Comparison of ENCODE assay signal across 27 cellular contexts in genomic region chr20:8163543-8163942, GRCh38.
"Had no signal": no experiment of that assay in that cellular context is flagged by ENCODE, and none has a peak within 500 bp of the region (broad histone marks: within the 10 kb centered on the region; RNA-seq: fewer than 3 reads in every experiment).

No MANE protein-coding gene starts in this region.

- H3K27ac ChIP-seq: stomach, suprapubic skin, testis, thoracic aorta, thyroid gland, tibial artery, tibial nerve, transverse colon, upper lobe of left lung, upper lobe of right lung, uterus, vagina had no signal

- DNase-seq: stimulated activated CD4-positive, alpha-beta T cell treated with anti-CD3 and anti-CD28 coated beads, Interleukin-2, amount 100 ng/mL, for 48 hours; stimulated activated CD4-positive, alpha-beta T cell treated with anti-CD3 and anti-CD28 coated beads, Interleukin-4, amount 100 ng/mL, for 1 hour; stimulated activated CD4-positive, alpha-beta T cell treated with anti-CD3 and anti-CD28 coated beads, Interleukin-4, amount 100 ng/mL, for 24 hours; stimulated activated CD4-positive, alpha-beta T cell treated with anti-CD3 and anti-CD28 coated beads, Interleukin-4, amount 100 ng/mL, for 4 hours; stimulated activated CD8-positive, alpha-beta memory T cell treated with anti-CD3 and anti-CD28 coated beads, Interleukin-4, amount 100 ng/mL, for 48 hours; stimulated activated naive B cell treated with anti-CD40 and anti-IgM and Interleukin-4, amounts not matched to agents 10 μg/mL and 1 μg/mL and 100 μg/mL, for 72 hours; stimulated activated naive CD4-positive, alpha-beta T cell; stimulated activated naive CD4-positive, alpha-beta T cell treated with Interleukin-2 at 50 U/mL for 16 hours; stimulated activated naive CD8-positive, alpha-beta T cell treated with anti-CD3 and anti-CD28 coated beads, Interleukin-15, amount 100 ng/mL, for 72 hours; stimulated activated naive CD8-positive, alpha-beta T cell treated with anti-CD3 and anti-CD28 coated beads, Interleukin-15, Interleukin-2, amounts not matched to agents 100 U/mL and 50 U/mL, for 24 hours; stomach; substantia nigra; testis; thyroid gland; tibial artery; transverse colon; trophoblast cell; upper lobe of left lung; upper lobe of right lung; uterus had no signal

- H3K27me3 ChIP-seq: stomach, suprapubic skin, testis, thyroid gland, tibial artery, tibial nerve, transverse colon, upper lobe of left lung, upper lobe of right lung, uterus, vagina had no signal

- H3K9me3 ChIP-seq: suprapubic skin, testis, thoracic aorta, thyroid gland, tibial artery, tibial nerve, transverse colon, upper lobe of left lung, upper lobe of right lung, uterus, vagina had no signal

- H3K4me1 ChIP-seq: suprapubic skin, testis, thyroid gland, uterus, vagina had no signal

- FAIRE-seq: urothelium cell line had no signal

- H3K4me3 ChIP-seq: stomach, suprapubic skin, testis, thoracic aorta, thyroid gland, tibial artery, tibial nerve, transverse colon, upper lobe of left lung, upper lobe of right lung, uterus, vagina had no signal

- H3K36me3 ChIP-seq: stomach, suprapubic skin, thoracic aorta, thyroid gland, tibial artery, transverse colon, upper lobe of left lung, upper lobe of right lung, uterus, vagina had no signal

- ATAC-seq: stimulated activated effector memory CD8-positive, alpha-beta T cell treated with anti-CD3 and anti-CD28 coated beads, Interleukin-12 subunit alpha, Interleukin-12 subunit beta, amount 100 ng/mL, for 72 hours; stimulated activated memory B cell treated with anti-CD40 and anti-IgM and Interleukin-4, amounts not matched to agents 10 μg/mL and 1 μg/mL and 100 μg/mL, for 72 hours; stimulated activated naive B cell treated with anti-CD40 and anti-IgM and Interleukin-4, amounts not matched to agents 10 μg/mL and 1 μg/mL and 100 μg/mL, for 72 hours; stimulated activated naive CD8-positive, alpha-beta T cell treated with anti-CD3 and anti-CD28 coated beads, Interleukin-15, amount 100 ng/mL, for 72 hours; stimulated activated naive CD8-positive, alpha-beta T cell treated with anti-CD3 and anti-CD28 coated beads, Interleukin-15, Interleukin-2, amounts not matched to agents 100 U/mL and 50 U/mL, for 24 hours; upper lobe of right lung had no signal
